In the genomic region with DNA sequence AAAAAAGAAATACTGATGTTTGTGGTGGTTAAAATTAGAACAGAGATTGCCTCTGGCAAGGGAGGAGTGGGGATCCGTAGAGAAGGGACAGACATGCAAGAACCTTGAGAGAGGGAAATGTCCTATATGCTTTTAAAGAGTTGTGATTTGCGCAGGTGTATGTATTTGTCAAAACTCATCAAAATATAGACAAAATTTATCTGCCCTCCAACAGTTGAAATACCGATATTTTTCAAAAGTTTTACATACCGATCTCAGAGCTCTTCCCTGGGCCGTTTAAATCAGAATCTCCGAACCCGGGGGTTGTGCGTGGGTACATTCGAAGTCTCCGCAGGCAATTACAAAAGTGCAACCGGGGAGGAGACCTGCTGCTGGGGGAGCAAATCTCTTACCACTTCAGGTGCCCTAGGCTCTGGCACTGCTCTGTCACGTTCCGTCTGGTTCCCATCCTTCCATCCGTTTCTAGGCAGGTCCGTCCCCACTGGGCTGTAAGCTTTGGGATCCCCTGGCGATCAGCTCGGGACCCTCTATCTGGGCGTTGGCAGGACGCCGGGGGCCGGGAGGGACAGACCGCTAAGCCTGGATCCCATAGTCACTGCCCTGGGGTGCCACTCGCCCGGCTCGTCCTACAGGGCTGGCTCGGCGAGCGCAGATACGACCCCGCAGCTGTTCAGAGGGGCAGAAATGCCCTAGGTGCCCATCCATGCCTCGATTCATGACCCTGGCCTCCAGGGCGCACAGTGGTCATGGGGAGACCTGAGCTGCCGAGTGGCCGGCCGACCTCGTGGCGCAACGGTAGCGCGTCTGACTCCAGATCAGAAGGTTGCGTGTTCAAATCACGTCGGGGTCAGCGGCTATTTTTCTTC, we compare ENCODE assay signal across 8 cellular contexts. TPM values are rescaled to one million over a fixed set of nuclear protein-coding genes. Genes with fewer than 3 reads are reported as not detected.
A peak's percentile ranks its signal among the peaks of the same experiment; 100 is the strongest.
DNase-seq lines count a peak whose midpoint lies in the region; ATAC-seq and TF ChIP-seq lines count a peak whose summit lies in the region.

No MANE protein-coding gene starts in this region.

- 0 to 1% (median 0%) methylated on average over 27 to 44 of the region's 44 CpGs for WGBS in stomach, 5 donors

- H3K27ac Mint-ChIP-seq in neural progenitor cell = no peak overlapping the region

- H3K4me3 ChIP-seq in neural progenitor cell = peak overlapping the region; percentile 89
- H3K4me3 ChIP-seq in stomach = peak overlapping the region; percentile 68 to 88 (median 71)

- intact Hi-C loops in stomach (cut with DNase I; ENCODE audit: low total_unique reads) = no loop called here

- H3K4me2 ChIP-seq in neural progenitor cell = peak overlapping the region; percentile 79

- DNase-seq in Daoy (ENCODE audit: low read depth) (peak; percentile 85), HT1080 (ENCODE audit: low read depth) (peak; percentile 83), RWPE1 (ENCODE audit: low spot score) (peak; percentile 59), foreskin keratinocyte (peak; percentile 30 to 66), neural progenitor cell (ENCODE audit: low spot score) (peak; percentile 88), stomach (peak; percentile 95)
- peak; percentile 85 for DNase-seq in activated T-helper 9 cell treated with anti-CD3 and anti-CD28 coated beads, Interleukin-2, amount 50 U/mL, for 16 hours (ENCODE audit: low read depth)

- H3K79me2 ChIP-seq in neural progenitor cell (ENCODE audit: low read depth) = no peaks in the 10 kb centered on the region

- CTCF ChIA-PET in RWPE1 (lab: Yijun Ruan, JAX) = interaction anchor here (0.6 to 1.0 kb wide), 4 partner anchors 9 to 65 kb away, joined by 3 to 5 read pairs (median 3); no protein-coding TSS in a partner anchor

- TF ChIP-seq CTCF in RWPE1 (conservative IDR thresholded peaks at IDR 0.05; ENCODE audit: low read depth) = no peak
- TF ChIP-seq CTCF in foreskin keratinocyte (conservative IDR thresholded peaks at IDR 0.05) = no peak
- no peak for TF ChIP-seq CTCF in neural progenitor cell (IDR thresholded peaks at IDR 0.05)
- no peak for TF ChIP-seq CTCF in stomach (IDR thresholded peaks at IDR 0.05)

- H4K20me1 ChIP-seq in neural progenitor cell (ENCODE audit: low read depth) = peaks cover 15% of the 10 kb centered on the region

- peaks cover 28% of the 10 kb centered on the region for H3F3A ChIP-seq in neural progenitor cell (ENCODE audit: low read depth)

- peak overlapping the region; percentile 97 for H3K27ac ChIP-seq in RWPE1
- no peak overlapping the region for H3K27ac ChIP-seq in foreskin keratinocyte
- no peak overlapping the region for H3K27ac ChIP-seq in neural progenitor cell
- H3K27ac ChIP-seq in stomach = peak overlapping the region; percentile 92 to 99 (median 98)

- ATAC-seq in foreskin keratinocyte = peak; percentile 3
- ATAC-seq in HG03378 (IDR thresholded peaks at IDR 0.05; ENCODE audit: unreplicated experiment) = no peak

- no peak overlapping the region for H3K4me3 Mint-ChIP-seq in neural progenitor cell

- peaks cover 16% of the 10 kb centered on the region for H3K27me3 Mint-ChIP-seq in neural progenitor cell (ENCODE audit: insufficient read depth, low read depth)

- H3K9ac ChIP-seq in neural progenitor cell = no peak overlapping the region

- TF ChIP-seq EP300 in stomach (IDR thresholded peaks at IDR 0.05) = no peak

- peaks cover 16% of the 10 kb centered on the region for H3K4me1 Mint-ChIP-seq in neural progenitor cell

- no peaks in the 10 kb centered on the region for H3K9me3 Mint-ChIP-seq in neural progenitor cell

- no peaks in the 10 kb centered on the region for H3K36me3 Mint-ChIP-seq in neural progenitor cell

- no peaks in the 10 kb centered on the region for H3K27me3 ChIP-seq in foreskin keratinocyte
- peaks cover 21% of the 10 kb centered on the region for H3K27me3 ChIP-seq in neural progenitor cell
- H3K27me3 ChIP-seq in stomach = no peaks in the 10 kb centered on the region

- H3K36me3 ChIP-seq in neural progenitor cell = no peaks in the 10 kb centered on the region
- H3K36me3 ChIP-seq in stomach = no peaks in the 10 kb centered on the region

- H3K4me1 ChIP-seq in foreskin keratinocyte = peaks cover 5% of the 10 kb centered on the region
- H3K4me1 ChIP-seq in neural progenitor cell = peaks cover 10% of the 10 kb centered on the region
- H3K4me1 ChIP-seq in stomach = peaks cover 21 to 48% (median 33%) of the 10 kb centered on the region in 4 donors

- peak overlapping the region; percentile 94 for H2AFZ ChIP-seq in neural progenitor cell (replicated peaks)

- TF ChIP-seq POLR2A in stomach (IDR thresholded peaks at IDR 0.05) = no peak

- no peaks in the 10 kb centered on the region for H3K9me3 ChIP-seq in neural progenitor cell (ENCODE audit: low read depth)
- H3K9me3 ChIP-seq in stomach = no peaks in the 10 kb centered on the region

- POLR2A ChIA-PET in RWPE1 (lab: Yijun Ruan, JAX; ENCODE audit: low non-redundant PET) = no interaction called here

RNA-seq across cellular contexts. Expression of a gene that starts 4.2 kb away (rescaled TPM):
- total RNA-seq in Daoy (2014; rRNA removed; shearing (Covaris generic)) = 3.3 and 3.6 TPM in 2 replicates
- 6.5 and 9.9 TPM in 2 replicates for total RNA-seq in HT1080 (2014; rRNA removed; shearing (Covaris generic))
- polyA plus RNA-seq in HT1080 (2015; cell fraction: cytosol; rRNA removed) = 3.7 and 3.9 TPM in 2 replicates
- 2.5 and 2.8 TPM in 2 replicates for polyA plus RNA-seq in HT1080 (2015; cell fraction: nucleus; rRNA removed)
- total RNA-seq in foreskin keratinocyte (8.0 and 8.5 TPM in 2 replicates), neural progenitor cell (ENCODE audit: low replicate concordance) (0.71 and 4.1 TPM in 2 replicates), stomach (10 to 100 TPM in 2 of 5 donors, 1 to 10 TPM in 2, under 1 TPM in 1; 0.58 to 70.1 (median 4.6) TPM)
- polyA plus RNA-seq in foreskin keratinocyte (8.6 and 9.8 TPM in 2 replicates), stomach (1 to 10 TPM; 6.6 to 9.2 (median 7.9) TPM)

RNA-seq across cellular contexts. Expression of a gene that starts 9.6 kb away (rescaled TPM):
- total RNA-seq in Daoy (2014; rRNA removed; shearing (Covaris generic)) = 23.4 TPM in 2 replicates
- 12.3 and 14.5 TPM in 2 replicates for total RNA-seq in HT1080 (2014; rRNA removed; shearing (Covaris generic))
- polyA plus RNA-seq in HT1080 (2015; cell fraction: cytosol; rRNA removed) = 16.3 and 18.6 TPM in 2 replicates
- 15.3 and 16.0 TPM in 2 replicates for polyA plus RNA-seq in HT1080 (2015; cell fraction: nucleus; rRNA removed)
- total RNA-seq in foreskin keratinocyte = 23.0 and 24.9 TPM in 2 replicates
- 24.1 and 25.4 TPM in 2 replicates for polyA plus RNA-seq in foreskin keratinocyte
- 26.0 and 45.5 TPM in 2 replicates for total RNA-seq in neural progenitor cell (ENCODE audit: low replicate concordance)
- 10 to 100 TPM in 3 of 5 donors, 1 to 10 TPM in 2; 5.2 to 37.6 (median 14.9) TPM for total RNA-seq in stomach
- polyA plus RNA-seq in stomach = 10 to 100 TPM in 1 of 3 donors, 1 to 10 TPM in 2; 6.3 to 10.3 (median 8.0) TPM

RNA-seq across cellular contexts. Expression of a gene that starts 23.1 kb away (rescaled TPM):
- 2.7 and 3.5 TPM in 2 replicates for total RNA-seq in Daoy (2014; rRNA removed; shearing (Covaris generic))
- total RNA-seq in HT1080 (2014; rRNA removed; shearing (Covaris generic)) = 2.7 and 4.6 TPM in 2 replicates
- polyA plus RNA-seq in HT1080 (2015; cell fraction: cytosol; rRNA removed) = 28.6 and 32.3 TPM in 2 replicates
- polyA plus RNA-seq in HT1080 (2015; cell fraction: nucleus; rRNA removed) = 42.1 and 43.6 TPM in 2 replicates
- total RNA-seq in foreskin keratinocyte (5.5 and 6.9 TPM in 2 replicates), neural progenitor cell (ENCODE audit: low replicate concordance) (9.4 and 11.7 TPM in 2 replicates), stomach (100 to 1,000 TPM in 1 of 5 donors, 10 to 100 TPM in 2, 1 to 10 TPM in 2; 6.7 to 104 (median 17.3) TPM)
- polyA plus RNA-seq in foreskin keratinocyte (15.2 and 17.7 TPM in 2 replicates), stomach (10 to 100 TPM; 32.4 to 58.8 (median 43.1) TPM)

RNA-seq across cellular contexts. Expression of a gene that starts 24.6 kb away (rescaled TPM):
- 105 and 136 TPM in 2 replicates for total RNA-seq in Daoy (2014; rRNA removed; shearing (Covaris generic))
- total RNA-seq in HT1080 (2014; rRNA removed; shearing (Covaris generic)) = 147 and 161 TPM in 2 replicates
- polyA plus RNA-seq in HT1080 (2015; cell fraction: cytosol; rRNA removed) = 97.2 and 104 TPM in 2 replicates
- polyA plus RNA-seq in HT1080 (2015; cell fraction: nucleus; rRNA removed) = 198 TPM in 2 replicates
- total RNA-seq in foreskin keratinocyte (78.7 and 102 TPM in 2 replicates), neural progenitor cell (ENCODE audit: low replicate concordance) (149 and 156 TPM in 2 replicates), stomach (10 to 100 TPM in 2 of 5 donors, 1 to 10 TPM in 3; 1.0 to 66.0 (median 2.3) TPM)
- polyA plus RNA-seq in foreskin keratinocyte (96.4 and 131 TPM in 2 replicates), stomach (10 to 100 TPM in 2 of 3 donors, 1 to 10 TPM in 1; 8.2 to 24.9 (median 10.7) TPM)

RNA-seq across cellular contexts. Expression of a gene that starts 33.6 kb away (rescaled TPM):
- 0.74 and 1.9 TPM in 2 replicates for total RNA-seq in Daoy (2014; rRNA removed; shearing (Covaris generic))
- total RNA-seq in HT1080 (2014; rRNA removed; shearing (Covaris generic)) = 3.2 and 5.2 TPM in 2 replicates
- 3.2 and 4.2 TPM in 2 replicates for polyA plus RNA-seq in HT1080 (2015; cell fraction: cytosol; rRNA removed)
- polyA plus RNA-seq in HT1080 (2015; cell fraction: nucleus; rRNA removed) = 11.2 and 19.3 TPM in 2 replicates
- 25.8 and 28.2 TPM in 2 replicates for total RNA-seq in foreskin keratinocyte
- polyA plus RNA-seq in foreskin keratinocyte = 15.2 and 19.9 TPM in 2 replicates
- total RNA-seq in neural progenitor cell (ENCODE audit: low replicate concordance) = 3.2 and 11.4 TPM in 2 replicates
- total RNA-seq in stomach = 100 to 1,000 TPM in 3 of 5 donors, 10 to 100 TPM in 2; 16.2 to 163 (median 137) TPM
- 10 to 100 TPM; 47.2 to 69.4 (median 66.7) TPM for polyA plus RNA-seq in stomach

Comparison
In these comparisons a context has a peak if more than half of its experiments do, and no peak if none do; other contexts are left out.
1. H3K27ac ChIP-seq: peak in RWPE1 (single experiment) and stomach (5 of 5); none in foreskin keratinocyte (single experiment) and neural progenitor cell (single experiment).
2. Peak in every context shown above with its lines, with median percentiles within 50 percentile points of each other: DNase-seq.